Comparison of ENCODE assay signal across 1 cellular context in the genomic region with DNA sequence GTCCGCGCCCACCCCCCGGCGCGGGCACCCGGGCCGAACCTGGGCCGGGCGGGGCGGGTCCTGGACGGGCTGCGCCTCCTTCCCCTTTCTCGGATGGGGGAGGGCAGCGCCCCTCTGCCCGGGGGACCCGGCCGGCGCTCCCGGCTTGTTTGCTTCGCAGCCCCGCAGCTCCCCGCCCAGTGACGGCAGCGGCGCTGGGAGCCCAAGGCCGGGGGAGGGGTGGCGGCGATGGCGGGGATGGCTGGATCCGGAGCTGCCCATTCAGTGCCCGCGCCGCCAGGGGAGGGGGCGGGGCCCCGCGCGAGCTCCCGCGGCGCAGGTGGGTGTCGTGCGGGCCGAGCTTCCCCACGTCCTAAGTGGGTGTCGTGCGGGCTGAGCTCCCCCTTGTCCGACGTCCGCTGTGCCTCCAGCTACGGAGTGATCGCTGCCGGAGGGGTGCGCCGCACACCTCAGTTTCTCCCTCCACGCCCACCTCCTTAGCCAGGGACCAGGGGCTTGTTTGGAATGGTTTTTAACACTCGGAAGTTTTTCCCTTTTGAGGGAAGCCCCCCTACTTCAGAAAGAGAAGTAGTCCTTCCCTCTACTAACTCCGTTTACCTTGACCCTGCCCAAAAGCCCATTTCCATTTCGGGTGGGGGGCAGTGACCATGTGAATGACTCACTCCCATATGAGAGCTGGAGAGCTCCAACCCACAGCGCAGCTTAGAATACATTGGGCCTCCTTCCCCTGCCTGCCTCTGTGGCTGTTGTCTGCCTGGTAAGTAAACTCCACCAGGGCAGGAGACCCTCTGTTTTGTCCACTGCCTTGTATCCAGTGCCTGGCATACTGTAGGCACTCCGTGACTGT.
TF ChIP-seq lines count a peak whose summit lies in the region.

No MANE protein-coding gene starts in this region.

TF ChIP-seq in Ishikawa, 13 proteins besides CTCF, POLR2A, EP300 and RAD21 (continued from another document):
- TF ChIP-seq, protein P1, sequence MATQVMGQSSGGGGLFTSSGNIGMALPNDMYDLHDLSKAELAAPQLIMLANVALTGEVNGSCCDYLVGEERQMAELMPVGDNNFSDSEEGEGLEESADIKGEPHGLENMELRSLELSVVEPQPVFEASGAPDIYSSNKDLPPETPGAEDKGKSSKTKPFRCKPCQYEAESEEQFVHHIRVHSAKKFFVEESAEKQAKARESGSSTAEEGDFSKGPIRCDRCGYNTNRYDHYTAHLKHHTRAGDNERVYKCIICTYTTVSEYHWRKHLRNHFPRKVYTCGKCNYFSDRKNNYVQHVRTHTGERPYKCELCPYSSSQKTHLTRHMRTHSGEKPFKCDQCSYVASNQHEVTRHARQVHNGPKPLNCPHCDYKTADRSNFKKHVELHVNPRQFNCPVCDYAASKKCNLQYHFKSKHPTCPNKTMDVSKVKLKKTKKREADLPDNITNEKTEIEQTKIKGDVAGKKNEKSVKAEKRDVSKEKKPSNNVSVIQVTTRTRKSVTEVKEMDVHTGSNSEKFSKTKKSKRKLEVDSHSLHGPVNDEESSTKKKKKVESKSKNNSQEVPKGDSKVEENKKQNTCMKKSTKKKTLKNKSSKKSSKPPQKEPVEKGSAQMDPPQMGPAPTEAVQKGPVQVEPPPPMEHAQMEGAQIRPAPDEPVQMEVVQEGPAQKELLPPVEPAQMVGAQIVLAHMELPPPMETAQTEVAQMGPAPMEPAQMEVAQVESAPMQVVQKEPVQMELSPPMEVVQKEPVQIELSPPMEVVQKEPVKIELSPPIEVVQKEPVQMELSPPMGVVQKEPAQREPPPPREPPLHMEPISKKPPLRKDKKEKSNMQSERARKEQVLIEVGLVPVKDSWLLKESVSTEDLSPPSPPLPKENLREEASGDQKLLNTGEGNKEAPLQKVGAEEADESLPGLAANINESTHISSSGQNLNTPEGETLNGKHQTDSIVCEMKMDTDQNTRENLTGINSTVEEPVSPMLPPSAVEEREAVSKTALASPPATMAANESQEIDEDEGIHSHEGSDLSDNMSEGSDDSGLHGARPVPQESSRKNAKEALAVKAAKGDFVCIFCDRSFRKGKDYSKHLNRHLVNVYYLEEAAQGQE (IDR thresholded peaks at IDR 0.05; ENCODE audit: low read depth) = no peak
- no peak for TF ChIP-seq CEBPB (IDR thresholded peaks at IDR 0.05)
